17 cellular contexts compared by ENCODE assay signal in the genomic region with DNA sequence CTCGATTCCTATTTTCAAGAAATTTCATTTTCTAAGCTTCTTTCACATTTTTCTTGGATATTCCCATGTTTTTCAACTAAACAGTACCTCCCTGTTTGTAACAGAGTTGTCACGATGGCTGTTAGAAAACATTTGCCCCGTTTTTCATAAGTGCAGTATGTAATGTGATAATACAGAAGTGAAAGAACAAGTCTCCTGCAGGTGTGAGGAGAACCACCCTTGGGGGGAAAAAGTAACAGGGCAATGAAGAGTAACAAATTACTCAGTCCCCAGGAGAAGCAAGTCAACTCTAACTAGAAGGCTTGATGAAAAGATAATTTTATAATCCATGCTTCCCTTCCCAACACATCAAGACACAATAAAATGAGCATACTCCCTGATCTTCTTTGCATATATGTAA.
DNase-seq lines count a peak whose midpoint lies in the region; ATAC-seq and TF ChIP-seq lines count a peak whose summit lies in the region.
"Had no signal": no experiment of that assay in that cellular context is flagged by ENCODE, and none has a peak within 500 bp of the region (broad histone marks: within the 10 kb centered on the region; RNA-seq: fewer than 3 reads in every experiment).

No MANE protein-coding gene starts in this region.

- ATAC-seq in CD8-positive, alpha-beta T cell = no peak
- ATAC-seq in GM18511 (IDR thresholded peaks at IDR 0.05; ENCODE audit: unreplicated experiment) (peak; percentile 31), HG02981 (IDR thresholded peaks at IDR 0.05; ENCODE audit: unreplicated experiment) (peak; percentile 25)
- ATAC-seq: activated CD4-positive, CD25-positive, alpha-beta regulatory T cell treated with anti-CD3 and anti-CD28 coated beads, Interleukin-2, amount 50 U/mL, for 24 hours; Panc1; right cardiac atrium had no signal

- H3K27ac Mint-ChIP-seq in CD8-positive, alpha-beta T cell = peak overlapping the region; percentile 94
- H3K27ac Mint-ChIP-seq in activated naive CD8-positive, alpha-beta T cell = peak overlapping the region; percentile 98
- no peak overlapping the region for H3K27ac Mint-ChIP-seq in type B pancreatic cell

- TF ChIP-seq CTCF in CD8-positive, alpha-beta T cell (IDR thresholded peaks at IDR 0.05) = no peak
- TF ChIP-seq CTCF in type B pancreatic cell (conservative IDR thresholded peaks at IDR 0.05) = no peak

- H3K27me3 Mint-ChIP-seq in CD8-positive, alpha-beta T cell (ENCODE audit: low read depth) = no peaks in the 10 kb centered on the region
- no peaks in the 10 kb centered on the region for H3K27me3 Mint-ChIP-seq in activated naive CD8-positive, alpha-beta T cell
- no peaks in the 10 kb centered on the region for H3K27me3 Mint-ChIP-seq in type B pancreatic cell

- H3K27ac ChIP-seq in CD8-positive, alpha-beta T cell (ENCODE audit: low read depth, low read length) = no peak overlapping the region
- H3K27ac ChIP-seq: brain microvascular endothelial cell had no signal

- no peaks in the 10 kb centered on the region for H3K9me3 ChIP-seq in CD8-positive, alpha-beta T cell (ENCODE audit: low read length)

- no peaks in the 10 kb centered on the region for H3K36me3 ChIP-seq in CD8-positive, alpha-beta T cell (ENCODE audit: insufficient read depth, low read length)
- H3K36me3 ChIP-seq: brain microvascular endothelial cell had no signal

- POLR2A ChIA-PET in CD8-positive, alpha-beta T cell (lab: Charles Lee) = no interaction called here

- H3K9me3 Mint-ChIP-seq in CD8-positive, alpha-beta T cell = peaks cover 3% of the 10 kb centered on the region
- H3K9me3 Mint-ChIP-seq in activated naive CD8-positive, alpha-beta T cell (ENCODE audit: low read depth) = no peaks in the 10 kb centered on the region
- H3K9me3 Mint-ChIP-seq in type B pancreatic cell = no peaks in the 10 kb centered on the region
- H3K9me3 Mint-ChIP-seq: neural crest cell had no signal

- H3K4me3 ChIP-seq in CD8-positive, alpha-beta T cell (ENCODE audit: low read depth, low read length) = no peak overlapping the region

- intact Hi-C loops in CD8-positive, alpha-beta T cell (cut with DNase I, micrococcal nuclease) = no loop called here

- H3K4me1 ChIP-seq in CD8-positive, alpha-beta T cell (ENCODE audit: insufficient read depth, low read length) = peaks cover 72% of the 10 kb centered on the region

- peaks cover 57% of the 10 kb centered on the region for H3K36me3 Mint-ChIP-seq in CD8-positive, alpha-beta T cell
- peaks cover 29% of the 10 kb centered on the region for H3K36me3 Mint-ChIP-seq in activated naive CD8-positive, alpha-beta T cell
- H3K36me3 Mint-ChIP-seq in type B pancreatic cell = peaks cover 24% of the 10 kb centered on the region

- CTCF ChIA-PET in CD8-positive, alpha-beta T cell (lab: Charles Lee) = interaction anchor here (1.4 kb wide), 1 partner anchor 9 kb away, joined by 3 read pairs; no protein-coding TSS in a partner anchor

- peaks cover 79% of the 10 kb centered on the region for H3K4me1 Mint-ChIP-seq in CD8-positive, alpha-beta T cell (ENCODE audit: low read depth)
- H3K4me1 Mint-ChIP-seq in activated naive CD8-positive, alpha-beta T cell (ENCODE audit: low read depth) = peaks cover 86% of the 10 kb centered on the region
- H3K4me1 Mint-ChIP-seq in type B pancreatic cell (ENCODE audit: unreplicated experiment) = peaks cover 17% of the 10 kb centered on the region

- no peaks in the 10 kb centered on the region for H3K27me3 ChIP-seq in CD8-positive, alpha-beta T cell (ENCODE audit: insufficient read depth, low read length)
- H3K27me3 ChIP-seq: brain microvascular endothelial cell had no signal

- no peak for DNase-seq in CD8-positive, alpha-beta T cell
- DNase-seq in type B pancreatic cell (ENCODE audit: extremely low spot score, unreplicated experiment) (no peak), iPS-NIHi7 (ENCODE audit: extremely low spot score) (no peak), anterior cingulate cortex (lab: John Stamatoyannopoulos, UW) (no peak)
- no peak for DNase-seq in effector CD4-positive, alpha-beta T cell
- DNase-seq: brain microvascular endothelial cell; effector memory CD4-positive, alpha-beta T cell; NCI-H1417 treated with DMSO at 0.1 percent for 48 hours; NCI-H446; right cardiac atrium; stimulated activated naive CD4-positive, alpha-beta T cell had no signal

- H3K4me3 Mint-ChIP-seq in CD8-positive, alpha-beta T cell = no peak overlapping the region
- peak overlapping the region; percentile 63 for H3K4me3 Mint-ChIP-seq in activated naive CD8-positive, alpha-beta T cell
- H3K4me3 Mint-ChIP-seq in type B pancreatic cell = no peak overlapping the region
- H3K4me3 Mint-ChIP-seq: neural crest cell had no signal
